In the genomic region with DNA sequence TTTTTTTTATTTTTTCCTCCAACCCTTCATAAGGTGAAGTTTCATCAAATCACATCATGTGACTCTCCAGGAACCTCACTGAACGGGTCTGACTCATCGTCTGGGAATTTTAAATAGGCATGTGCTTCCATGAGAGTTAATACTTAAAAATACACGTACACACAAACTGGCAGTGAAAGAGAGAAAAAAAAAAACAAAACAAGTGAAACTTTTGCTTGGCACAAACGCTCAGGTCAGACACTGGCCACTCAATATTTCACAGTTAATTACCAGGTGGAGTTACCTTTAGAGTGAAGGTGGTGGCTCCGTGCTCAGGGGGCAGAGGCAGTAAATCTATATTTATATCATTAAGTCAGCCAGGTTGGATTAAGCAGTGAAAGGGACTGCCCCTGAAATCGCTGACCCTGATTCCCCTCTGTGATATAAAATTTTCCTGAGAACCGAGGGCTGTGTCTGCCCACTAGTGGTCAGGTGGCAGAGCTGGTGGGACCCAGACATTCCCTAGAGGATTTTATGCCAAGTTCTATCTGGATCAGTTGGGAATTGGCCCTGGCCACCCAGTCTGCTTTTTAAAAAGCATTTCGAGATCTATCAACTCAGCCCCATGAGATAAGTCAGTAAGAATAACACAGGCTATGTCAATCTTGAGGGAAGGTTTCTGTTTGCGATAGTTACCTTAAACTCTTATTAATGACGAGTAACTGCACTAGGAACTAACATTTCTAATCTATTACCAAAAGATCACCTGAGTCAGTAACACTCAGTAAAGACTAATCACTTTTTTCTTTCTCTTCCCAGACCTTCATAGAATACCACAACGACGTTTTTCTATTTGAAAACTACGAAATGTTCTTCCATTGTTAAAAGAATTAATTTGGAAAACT, we compare ENCODE assay signal across 1 cellular context.
TF ChIP-seq lines count a peak whose summit lies in the region.

No MANE protein-coding gene starts in this region.

TF ChIP-seq in GM23338, 12 proteins besides CTCF, POLR2A, EP300 and RAD21:
- TF ChIP-seq REST (IDR thresholded peaks at IDR 0.05; ENCODE audit: unreplicated experiment) = no peak
- TF ChIP-seq NANOG (IDR thresholded peaks at IDR 0.05; ENCODE audit: borderline replicate concordance) = no peak
- no peak for TF ChIP-seq STAT1 (IDR thresholded peaks at IDR 0.05; ENCODE audit: unreplicated experiment)
- no peak for TF ChIP-seq ZNF331 (CRISPR knock-in tag; IDR thresholded peaks at IDR 0.05; ENCODE audit: low read depth)
- no peak for TF ChIP-seq POLR2AphosphoS5 (IDR thresholded peaks at IDR 0.05; ENCODE audit: low read depth)
- no peak for TF ChIP-seq EZH2phosphoT487 (IDR thresholded peaks at IDR 0.05; ENCODE audit: unreplicated experiment)
- no peak for TF ChIP-seq JUNB (IDR thresholded peaks at IDR 0.05; ENCODE audit: unreplicated experiment)
- TF ChIP-seq CREB1 (CRISPR knock-in tag; IDR thresholded peaks at IDR 0.05; ENCODE audit: low read depth) = no peak
- no peak for TF ChIP-seq ZNF114 (CRISPR knock-in tag; IDR thresholded peaks at IDR 0.05)
